7 cellular contexts compared by ENCODE assay signal in the genomic region with DNA sequence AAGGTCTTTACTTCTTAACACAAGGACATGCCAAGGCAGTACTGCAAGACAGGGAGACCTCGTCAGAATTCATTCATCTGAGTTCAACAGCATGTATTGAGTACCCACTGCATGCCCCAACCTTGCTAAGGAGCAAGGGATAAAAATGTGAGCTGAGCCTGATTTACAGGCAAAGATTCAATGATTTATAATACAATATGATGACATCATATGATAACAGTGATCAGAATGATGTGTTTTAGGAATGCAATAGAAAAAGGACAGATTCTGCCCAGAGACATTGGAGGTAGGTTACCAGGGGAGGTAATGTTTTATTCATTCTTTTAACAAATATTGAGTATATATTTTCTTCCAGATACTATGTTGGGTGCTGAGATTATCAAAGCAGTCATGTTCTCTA.
"Had no signal": no experiment of that assay in that cellular context is flagged by ENCODE, and none has a peak within 500 bp of the region (broad histone marks: within the 10 kb centered on the region; RNA-seq: fewer than 3 reads in every experiment).

No MANE protein-coding gene starts in this region.

- FAIRE-seq: G401.6, GM12891, GM12892, GM18507, GM19239 had no signal

- DNase-seq: GDM1, GF-D8 had no signal
